31 cellular contexts compared by ENCODE assay signal in genomic region chr11:111157571-111157970, GRCh38.
"Had no signal": no experiment of that assay in that cellular context is flagged by ENCODE, and none has a peak within 500 bp of the region (broad histone marks: within the 10 kb centered on the region; RNA-seq: fewer than 3 reads in every experiment).

No MANE protein-coding gene starts in this region.

- H3K36me3 Mint-ChIP-seq: activated naive CD4-positive, alpha-beta T cell treated with anti-CD3 and anti-CD28 coated beads, Interleukin-2, amount 10 ng/mL, durations not matched to agents 7 days and 5 days; activated naive CD4-positive, alpha-beta T cell treated with anti-CD3 and anti-CD28 coated beads, Interleukin-2, amount 50 U/mL, for 72 hours; activated naive CD8-positive, alpha-beta T cell treated with anti-CD3 and anti-CD28 coated beads, Interleukin-2, amount 10 ng/mL, durations not matched to agents 7 days and 5 days; brain had no signal

- H3K27ac Mint-ChIP-seq: activated B cell treated with CpG ODN at 0.5 μM for 24 hours; activated CD8-positive, alpha-beta T cell treated with anti-CD3 and anti-CD28 coated beads for 36 hours; activated naive CD4-positive, alpha-beta T cell treated with anti-CD3 and anti-CD28 coated beads, Interleukin-2, amount 10 ng/mL, durations not matched to agents 7 days and 5 days; activated naive CD4-positive, alpha-beta T cell treated with anti-CD3 and anti-CD28 coated beads, Interleukin-2, amount 50 U/mL, for 72 hours; activated naive CD8-positive, alpha-beta T cell treated with anti-CD3 and anti-CD28 coated beads, Interleukin-2, amount 10 ng/mL, durations not matched to agents 7 days and 5 days; activated T-cell treated with anti-CD3 and anti-CD28 coated beads, Interleukin-2, amount 50 U/mL, for 72 hours; brain; T-helper 17 cell; T-helper 2 cell treated with Interferon-gamma antibody and Interleukin-4, amounts not matched to agents 5 μg/mL and 100 μg/mL, for 36 hours had no signal

- H3K27me3 Mint-ChIP-seq: activated naive CD4-positive, alpha-beta T cell treated with anti-CD3 and anti-CD28 coated beads, Interleukin-2, amount 10 ng/mL, durations not matched to agents 7 days and 5 days had no signal

- H3K4me3 ChIP-seq: ascending aorta, breast epithelium, cardiac muscle cell, colonic mucosa, gastrocnemius medialis had no signal

- FAIRE-seq: endometrium had no signal

- H3K27ac ChIP-seq: ascending aorta, breast epithelium, cardiac muscle cell, colonic mucosa, foreskin keratinocyte, gastrocnemius medialis, WERI-Rb-1 had no signal

- DNase-seq: activated B cell treated with CpG ODN at 0.5 μM for 24 hours; activated CD4-positive, alpha-beta T cell treated with anti-CD3 and anti-CD28 coated beads for 48 hours; activated CD4-positive, alpha-beta T cell treated with anti-CD3 and anti-CD28 coated beads, Interleukin-2, amount 50 U/mL, for 1 hour; activated CD4-positive, alpha-beta T cell treated with anti-CD3 and anti-CD28 coated beads, Interleukin-2, amount 50 U/mL, for 48 hours; activated CD8-positive, alpha-beta memory T cell treated with anti-CD3 and anti-CD28 coated beads for 24 hours; activated CD8-positive, alpha-beta T cell treated with anti-CD3 and anti-CD28 coated beads for 36 hours; activated gamma-delta T cell; activated naive CD4-positive, alpha-beta T cell; activated naive CD4-positive, alpha-beta T cell treated with anti-CD3 and anti-CD28 coated beads, Interleukin-2, amount 10 ng/mL, durations not matched to agents 7 days and 5 days; activated naive CD8-positive, alpha-beta T cell treated with anti-CD3 and anti-CD28 coated beads, Interleukin-2, amount 10 ng/mL, durations not matched to agents 7 days and 5 days; activated T-cell treated with anti-CD3 and anti-CD28 coated beads, Interleukin-2, amount 50 U/mL, for 72 hours; central memory CD4-positive, alpha-beta T cell; cerebellar nuclear complex; colonic mucosa; effector CD8-positive, alpha-beta T cell; foreskin keratinocyte; gastrocnemius medialis; glutamatergic neuron; T-helper 1 cell; T-helper 17 cell; T1000; WERI-Rb-1 had no signal

- H3K4me3 Mint-ChIP-seq: activated B cell treated with CpG ODN at 0.5 μM for 24 hours; activated CD8-positive, alpha-beta T cell treated with anti-CD3 and anti-CD28 coated beads for 36 hours; activated naive CD4-positive, alpha-beta T cell treated with anti-CD3 and anti-CD28 coated beads, Interleukin-2, amount 10 ng/mL, durations not matched to agents 7 days and 5 days; activated naive CD8-positive, alpha-beta T cell treated with anti-CD3 and anti-CD28 coated beads, Interleukin-2, amount 10 ng/mL, durations not matched to agents 7 days and 5 days; activated T-cell treated with anti-CD3 and anti-CD28 coated beads, Interleukin-2, amount 50 U/mL, for 72 hours; brain; T-helper 17 cell; T-helper 2 cell treated with Interferon-gamma antibody and Interleukin-4, amounts not matched to agents 5 μg/mL and 100 μg/mL, for 36 hours had no signal

- H3K9me3 Mint-ChIP-seq: activated B cell treated with CpG ODN at 0.5 μM for 24 hours; activated CD8-positive, alpha-beta T cell treated with anti-CD3 and anti-CD28 coated beads for 36 hours; activated naive CD4-positive, alpha-beta T cell treated with anti-CD3 and anti-CD28 coated beads, Interleukin-2, amount 10 ng/mL, durations not matched to agents 7 days and 5 days; activated naive CD4-positive, alpha-beta T cell treated with anti-CD3 and anti-CD28 coated beads, Interleukin-2, amount 50 U/mL, for 72 hours; activated naive CD8-positive, alpha-beta T cell treated with anti-CD3 and anti-CD28 coated beads, Interleukin-2, amount 10 ng/mL, durations not matched to agents 7 days and 5 days; activated T-cell treated with anti-CD3 and anti-CD28 coated beads, Interleukin-2, amount 50 U/mL, for 72 hours; T-helper 2 cell treated with Interferon-gamma antibody and Interleukin-4, amounts not matched to agents 5 μg/mL and 100 μg/mL, for 36 hours had no signal

- H3K27me3 ChIP-seq: ascending aorta, breast epithelium, cardiac muscle cell, colonic mucosa, foreskin keratinocyte, gastrocnemius medialis had no signal

- H3K9me3 ChIP-seq: ascending aorta, breast epithelium, colonic mucosa, gastrocnemius medialis had no signal

- H3K36me3 ChIP-seq: ascending aorta, breast epithelium, cardiac muscle cell, colonic mucosa, gastrocnemius medialis, WERI-Rb-1 had no signal

- H3K4me1 Mint-ChIP-seq: activated naive CD4-positive, alpha-beta T cell treated with anti-CD3 and anti-CD28 coated beads, Interleukin-2, amount 10 ng/mL, durations not matched to agents 7 days and 5 days; activated naive CD8-positive, alpha-beta T cell treated with anti-CD3 and anti-CD28 coated beads, Interleukin-2, amount 10 ng/mL, durations not matched to agents 7 days and 5 days; brain; T-helper 17 cell had no signal

- H3K4me1 ChIP-seq: ascending aorta, breast epithelium, colonic mucosa, gastrocnemius medialis had no signal

- ATAC-seq: activated CD4-positive, CD25-positive, alpha-beta regulatory T cell treated with anti-CD3 and anti-CD28 coated beads, Interleukin-2, amount 50 U/mL, for 24 hours; activated CD8-positive, alpha-beta T cell treated with anti-CD3 and anti-CD28 coated beads for 36 hours; activated naive CD4-positive, alpha-beta T cell treated with anti-CD3 and anti-CD28 coated beads, Interleukin-2, amount 50 U/mL, for 72 hours; activated T-cell treated with anti-CD3 and anti-CD28 coated beads, Interleukin-2, amount 50 U/mL, for 72 hours; esophagus mucosa; foreskin keratinocyte; gastrocnemius medialis; T-helper 17 cell had no signal
